ENCODE assay signal across 16 cellular contexts in genomic region chr11:94895971-94896370, GRCh38.
DNase-seq lines count a peak whose midpoint lies in the region; ATAC-seq, FAIRE-seq and TF ChIP-seq lines count a peak whose summit lies in the region.
"Had no signal": no experiment of that assay in that cellular context is flagged by ENCODE, and none has a peak within 500 bp of the region (broad histone marks: within the 10 kb centered on the region; RNA-seq: fewer than 3 reads in every experiment).

No MANE protein-coding gene starts in this region.

- no peak for FAIRE-seq in small intestine (lab: Jason Lieb, UNC)
- FAIRE-seq: GM19239, urothelium cell line had no signal

- H3K27ac ChIP-seq in left ventricle myocardium inferior (replicated peaks) (peak overlapping the region; percentile 11), foreskin keratinocyte (no peak overlapping the region), small intestine (ENCODE audit: low read depth in 1 of 2, low read length in 1 of 2) (no peak overlapping the region), SJCRH30 (no peak overlapping the region)
- H3K27ac ChIP-seq: HL-60 had no signal

- intact Hi-C loops in left ventricle myocardium inferior (cut with micrococcal nuclease) (loop anchor here (5.0 kb wide), 1 partner anchor 274 kb away; no protein-coding TSS in a partner anchor), Right ventricle myocardium inferior (cut with DNase I) (no loop called here)

- H3K27me3 ChIP-seq in left ventricle myocardium inferior (ENCODE audit: low read depth) (no peaks in the 10 kb centered on the region), foreskin keratinocyte (no peaks in the 10 kb centered on the region), small intestine (ENCODE audit: control insufficient read depth in 2 of 2, insufficient read depth in 2 of 2, low read length in 2 of 2) (no peaks in the 10 kb centered on the region), SJCRH30 (no peaks in the 10 kb centered on the region)

- TF ChIP-seq CTCF in left ventricle myocardium inferior (IDR thresholded peaks at IDR 0.05; ENCODE audit: borderline replicate concordance) (no peak), astrocyte of the spinal cord (IDR thresholded peaks at IDR 0.05; ENCODE audit: low read depth, low read length) (no peak), foreskin keratinocyte (conservative IDR thresholded peaks at IDR 0.05) (no peak)

- WGBS in small intestine, 3 donors = 83 to 93% (median 90%) methylated on average over 2 of the region's 2 CpGs

- H3K4me1 ChIP-seq in left ventricle myocardium inferior (no peaks in the 10 kb centered on the region), foreskin keratinocyte (no peaks in the 10 kb centered on the region), small intestine (ENCODE audit: control insufficient read depth in 2 of 2, insufficient read depth in 1 of 2, low read depth in 1 of 2, low read length in 1 of 2) (no peaks in the 10 kb centered on the region), SJCRH30 (no peaks in the 10 kb centered on the region)

- H3K36me3 ChIP-seq in left ventricle myocardium inferior = peaks cover 18% of the 10 kb centered on the region
- no peaks in the 10 kb centered on the region for H3K36me3 ChIP-seq in small intestine (ENCODE audit: control insufficient read depth in 2 of 2, insufficient read depth in 2 of 2, low read length in 2 of 2)
- no peaks in the 10 kb centered on the region for H3K36me3 ChIP-seq in SJCRH30

- in situ Hi-C loops in astrocyte of the spinal cord (cut with HindIII; ENCODE audit: low sequenced_read_pairs) = no loop called here

- ATAC-seq in Right ventricle myocardium inferior (no peak), foreskin keratinocyte (peak; percentile 93)
- ATAC-seq: GM12878 had no signal

- DNase-seq in left ventricle myocardium inferior = no peak
- no peak for DNase-seq in Right ventricle myocardium inferior (ENCODE audit: missing footprints)
- DNase-seq in astrocyte of the spinal cord (ENCODE audit: low read depth, low spot score) = peak; percentile 73
- peak; percentile 35 to 60 for DNase-seq in foreskin keratinocyte
- DNase-seq in small intestine = no peak
- no peak for DNase-seq in SJCRH30
- no peak for DNase-seq in activated CD4-positive, CD25-positive, alpha-beta regulatory T cell treated with anti-CD3 and anti-CD28 coated beads, Interleukin-2, amount 50 U/mL, for 72 hours
- DNase-seq in effector CD4-positive, alpha-beta T cell = no peak
- DNase-seq: DMS153, hypothalamus, occipital lobe, T1000 had no signal

- H3K4me3 ChIP-seq in left ventricle myocardium inferior (no peak overlapping the region), astrocyte of the spinal cord (ENCODE audit: low read depth, low read length) (no peak overlapping the region), small intestine (ENCODE audit: low read depth in 1 of 2, low read length in 2 of 2) (no peak overlapping the region), SJCRH30 (no peak overlapping the region)
- H3K4me3 ChIP-seq: GM12878 had no signal

- H3K9me3 ChIP-seq in left ventricle myocardium inferior (replicated peaks) (peaks cover 38% of the 10 kb centered on the region), small intestine (ENCODE audit: control insufficient read depth, low read depth) (peaks cover 2% of the 10 kb centered on the region), SJCRH30 (replicated peaks) (no peaks in the 10 kb centered on the region)

Comparison
In these comparisons a context has a peak if more than half of its experiments do, and no peak if none do; other contexts are left out.
1. DNase-seq: peak in astrocyte of the spinal cord (single experiment) and foreskin keratinocyte (2 of 2); none in left ventricle myocardium inferior (single experiment), Right ventricle myocardium inferior (single experiment), small intestine (single experiment), SJCRH30 (0 of 2), activated CD4-positive, CD25-positive, alpha-beta regulatory T cell treated with anti-CD3 and anti-CD28 coated beads, Interleukin-2, amount 50 U/mL, for 72 hours (single experiment) and effector CD4-positive, alpha-beta T cell (single experiment).